In genomic region chr1:9246215-9246614, GRCh38 we compare ENCODE assay signal across 17 cellular contexts.
"Had no signal": no experiment of that assay in that cellular context is flagged by ENCODE, and none has a peak within 500 bp of the region (broad histone marks: within the 10 kb centered on the region; RNA-seq: fewer than 3 reads in every experiment).

No MANE protein-coding gene starts in this region.

- H3K36me3 Mint-ChIP-seq: natural killer cell treated with Interleukin-12 subunit alpha and Interleukin-12 subunit beta and Interleukin-15 and Interleukin-18, amount 100 ng/mL, for 72 hours had no signal

- H3K4me3 Mint-ChIP-seq: immature natural killer cell; natural killer cell treated with Interleukin-12 subunit alpha and Interleukin-12 subunit beta and Interleukin-15 and Interleukin-18, amount 100 ng/mL, for 72 hours had no signal

- H3K9me3 ChIP-seq: colonic mucosa, esophagus squamous epithelium, left lung, sigmoid colon, tibial artery, upper lobe of right lung, vagina had no signal

- H3K27ac Mint-ChIP-seq: immature natural killer cell; natural killer cell treated with Interleukin-12 subunit alpha and Interleukin-12 subunit beta and Interleukin-15 and Interleukin-18, amount 100 ng/mL, for 72 hours had no signal

- H3K27me3 Mint-ChIP-seq: natural killer cell treated with Interleukin-12 subunit alpha and Interleukin-12 subunit beta and Interleukin-15 and Interleukin-18, amount 100 ng/mL, for 72 hours had no signal

- DNase-seq: colonic mucosa; dermis blood vessel endothelial cell; esophagus squamous epithelium; foreskin fibroblast; immature natural killer cell; mesenchymal stem cell; midbrain; sigmoid colon; small intestine; stimulated activated CD4-positive, alpha-beta T cell treated with anti-CD3 and anti-CD28 coated beads, Interleukin-2, amount 100 ng/mL, for 48 hours; stimulated activated naive CD4-positive, alpha-beta T cell treated with Interleukin-2 at 50 U/mL for 16 hours; tibial artery; upper lobe of right lung had no signal

- H3K27me3 ChIP-seq: colonic mucosa, esophagus squamous epithelium, left lung, sigmoid colon, tibial artery, upper lobe of right lung, vagina had no signal

- H3K36me3 ChIP-seq: colonic mucosa had no signal

- H3K27ac ChIP-seq: colonic mucosa, sigmoid colon, tibial artery, upper lobe of right lung, vagina had no signal

- ATAC-seq: left lung, upper lobe of right lung had no signal

- H3K4me3 ChIP-seq: colonic mucosa, esophagus squamous epithelium, left lung, lung, sigmoid colon, tibial artery, upper lobe of right lung, vagina had no signal
